ENCODE assay signal across 10 cellular contexts in genomic region chr9:136011703-136012496, GRCh38. TPM values are rescaled to one million over a fixed set of nuclear protein-coding genes. Genes with fewer than 3 reads are reported as not detected.
DNase-seq lines count a peak whose midpoint lies in the region; ATAC-seq and TF ChIP-seq lines count a peak whose summit lies in the region.
"Had no signal": no experiment of that assay in that cellular context is flagged by ENCODE, and none has a peak within 500 bp of the region (broad histone marks: within the 10 kb centered on the region; RNA-seq: fewer than 3 reads in every experiment).

No MANE protein-coding gene starts in this region.

- H3K14ac ChIP-seq in neuronal stem cell (ENCODE audit: low read length), result peak overlapping the region; percentile 85

- intact Hi-C loops in breast epithelium (cut with DNase I; ENCODE audit: low total_unique reads), result no loop called here
- intact Hi-C loops in mammary epithelial cell (cut with micrococcal nuclease), result no loop called here

- 90% methylated on average over 16 of the region's 59 CpGs for WGBS in mammary epithelial cell (ENCODE audit: low coverage, missing lambda C conversion rate)
- no CpG with 5 or more reads among the region's 59 CpGs for WGBS in neuronal stem cell (ENCODE audit: extremely low coverage in 2 of 2, insufficient read length in 2 of 2, insufficient replicate concordance in 1 of 2), 2 donors

- TF ChIP-seq CTCF in breast epithelium (IDR thresholded peaks at IDR 0.05), result no peak
- no peak for TF ChIP-seq CTCF in mammary epithelial cell (conservative IDR thresholded peaks at IDR 0.05 in 1 of 2, IDR thresholded peaks at IDR 0.05 in 1 of 2; ENCODE audit: extremely low read depth in 1 of 2, insufficient read depth in 1 of 2, low read depth in 1 of 2, low read length in 2 of 2)
- no peak for TF ChIP-seq CTCF in foreskin fibroblast (IDR thresholded peaks at IDR 0.05; ENCODE audit: low read depth, low read length)

- peak overlapping the region; percentile 79 for H3K18ac ChIP-seq in neuronal stem cell (ENCODE audit: low read length)

- H3K27ac Mint-ChIP-seq in activated naive CD4-positive, alpha-beta T cell treated with anti-CD3 and anti-CD28 coated beads, Interleukin-2, amount 50 U/mL, for 72 hours, result no peak overlapping the region
- H3K27ac Mint-ChIP-seq: immature natural killer cell had no signal

- H3K23ac ChIP-seq in neuronal stem cell (ENCODE audit: low read depth, low read length, poor library complexity), result peak overlapping the region; percentile 85

- peak overlapping the region; percentile 61 for H2BK120ac ChIP-seq in neuronal stem cell (ENCODE audit: low read depth, low read length)

- BruUV-seq in mammary epithelial cell (replicated peaks; lab: Mats Ljungman, UMichigan), result no TSS peak

- CTCF ChIA-PET in mammary epithelial cell (lab: Charles Lee; ENCODE audit: low non-redundant PET), result no interaction called here

- H3K4me1 ChIP-seq in breast epithelium (no peaks in the 10 kb centered on the region), mammary epithelial cell (ENCODE audit: insufficient read depth, low read length) (peaks cover 2% of the 10 kb centered on the region), neuronal stem cell (ENCODE audit: control insufficient read depth in 2 of 2, insufficient read depth in 1 of 2, low read depth in 1 of 2, low read length in 2 of 2) (peaks cover 25 to 37% of the 10 kb centered on the region in 2 donors)

- H3K4me3 ChIP-seq in breast epithelium (peak overlapping the region in 2 of 3 donors; percentile 6 to 39), mammary epithelial cell (replicated peaks in 1 of 3; ENCODE audit: insufficient read depth in 1 of 3, low read depth in 2 of 3, low read length in 3 of 3) (no peak overlapping the region), foreskin fibroblast (ENCODE audit: low read depth in 1 of 2, low read length in 2 of 2) (no peak overlapping the region), neuronal stem cell (ENCODE audit: low read length in 2 of 2) (no peak overlapping the region)

- H2BK15ac ChIP-seq in neuronal stem cell (ENCODE audit: low read length), result peak overlapping the region; percentile 21

- no peaks in the 10 kb centered on the region for H3K36me3 Mint-ChIP-seq in activated naive CD4-positive, alpha-beta T cell treated with anti-CD3 and anti-CD28 coated beads, Interleukin-2, amount 50 U/mL, for 72 hours

- H3K36me3 ChIP-seq in breast epithelium (no peaks in the 10 kb centered on the region), mammary epithelial cell (ENCODE audit: insufficient read depth, low read length) (no peaks in the 10 kb centered on the region), neuronal stem cell (replicated peaks in 1 of 2; ENCODE audit: control insufficient read depth in 2 of 2, insufficient read depth in 2 of 2, low read length in 2 of 2) (peaks cover 0 to 4% of the 10 kb centered on the region in 2 donors)

- no peak overlapping the region for H2BK5ac ChIP-seq in neuronal stem cell (ENCODE audit: low read length)

- H2AK5ac ChIP-seq in neuronal stem cell (ENCODE audit: low read depth, low read length), result peak overlapping the region; percentile 83

- H3K9me3 Mint-ChIP-seq in activated naive CD4-positive, alpha-beta T cell treated with anti-CD3 and anti-CD28 coated beads, Interleukin-2, amount 50 U/mL, for 72 hours, result no peaks in the 10 kb centered on the region
- H3K9me3 Mint-ChIP-seq: immature natural killer cell had no signal

- H3K27me3 ChIP-seq in breast epithelium, result no peaks in the 10 kb centered on the region
- H3K27me3 ChIP-seq in mammary epithelial cell (ENCODE audit: insufficient read depth, low read length), result no peaks in the 10 kb centered on the region
- no peaks in the 10 kb centered on the region for H3K27me3 ChIP-seq in neuronal stem cell (ENCODE audit: control insufficient read depth in 3 of 3, insufficient read depth in 3 of 3, low read depth in 1 of 3, low read length in 3 of 3)

- dilution Hi-C loops in mammary epithelial cell (cut with HindIII; ENCODE audit: low sequenced_read_pairs), result no loop called here

- no peak overlapping the region for H2AFZ ChIP-seq in mammary epithelial cell (ENCODE audit: low read depth, low read length)
- H2AFZ ChIP-seq in neuronal stem cell (ENCODE audit: low read length), result no peak overlapping the region

- in situ Hi-C loops in mammary epithelial cell (cut with MboI; ENCODE audit: low sequenced_read_pairs in 2 of 2), result no loop called here

- peak overlapping the region; percentile 42 for H2BK12ac ChIP-seq in neuronal stem cell (ENCODE audit: low read length)

- H3K4ac ChIP-seq in neuronal stem cell (ENCODE audit: low read length), result peak overlapping the region; percentile 72

- peaks cover 7% of the 10 kb centered on the region for H3K79me1 ChIP-seq in neuronal stem cell (ENCODE audit: low read depth, low read length)

- peaks cover 13% of the 10 kb centered on the region for H3K79me2 ChIP-seq in mammary epithelial cell (ENCODE audit: insufficient read depth, low read length)

- no peak overlapping the region for H4K91ac ChIP-seq in neuronal stem cell (ENCODE audit: low read depth, low read length, poor library complexity)

- H4K8ac ChIP-seq in neuronal stem cell (ENCODE audit: low read depth, low read length), result peak overlapping the region; percentile 48

- no peaks in the 10 kb centered on the region for H4K20me1 ChIP-seq in mammary epithelial cell (ENCODE audit: insufficient read depth, low read length)

- H3K9me3 ChIP-seq in breast epithelium, result no peaks in the 10 kb centered on the region
- no peaks in the 10 kb centered on the region for H3K9me3 ChIP-seq in mammary epithelial cell (replicated peaks; ENCODE audit: insufficient read depth, low read length)
- H3K9me3 ChIP-seq in neuronal stem cell (replicated peaks in 1 of 2; ENCODE audit: control insufficient read depth in 2 of 2, insufficient read depth in 1 of 2, low read depth in 1 of 2, low read length in 2 of 2), result peaks cover 0 to 2% of the 10 kb centered on the region in 2 donors

- ATAC-seq in activated naive CD4-positive, alpha-beta T cell treated with anti-CD3 and anti-CD28 coated beads, Interleukin-2, amount 50 U/mL, for 72 hours, result no peak

- DNase-seq in breast epithelium (ENCODE audit: low spot score in 2 of 2) (no peak), mammary epithelial cell (no peak), foreskin fibroblast (peak; percentile 56 to 85), neuronal stem cell (ENCODE audit: low spot score) (no peak), middle frontal gyrus (ENCODE audit: extremely low spot score, low spot score) (no peak), NCI-H1694 treated with DMSO at 0.1 percent for 48 hours (lab: John Stamatoyannopoulos, UW) (no peak)
- DNase-seq in activated naive CD4-positive, alpha-beta T cell treated with anti-CD3 and anti-CD28 coated beads, Interleukin-2, amount 50 U/mL, for 72 hours (ENCODE audit: low spot score in 2 of 2), result no peak
- DNase-seq in central memory CD4-positive, alpha-beta T cell, result no peak
- DNase-seq: immature natural killer cell; stimulated activated naive CD4-positive, alpha-beta T cell had no signal

- H3K27ac ChIP-seq in breast epithelium, result peak overlapping the region; percentile 29 to 81
- no peak overlapping the region for H3K27ac ChIP-seq in mammary epithelial cell (ENCODE audit: insufficient read depth, low read depth, low read length)
- no peak overlapping the region for H3K27ac ChIP-seq in neuronal stem cell (replicated peaks; ENCODE audit: low read length)

- H3K4me2 ChIP-seq in mammary epithelial cell (ENCODE audit: insufficient read depth, low read depth, low read length) (no peak overlapping the region), neuronal stem cell (ENCODE audit: insufficient read depth, low read length, poor library complexity, severe bottlenecking) (no peak overlapping the region)

- TF ChIP-seq POLR2A in breast epithelium (IDR thresholded peaks at IDR 0.05), result no peak

- H3K9ac ChIP-seq in mammary epithelial cell (ENCODE audit: insufficient read depth, low read length) (no peak overlapping the region), neuronal stem cell (ENCODE audit: low read depth, low read length, poor library complexity) (peak overlapping the region; percentile 55)

RNA-seq across cellular contexts. Expression of gene UBAC1, which starts 50.7 kb away (rescaled TPM):
- total RNA-seq in breast epithelium (10 to 100 TPM; 39.2 to 53.0 (median 45.6) TPM), mammary epithelial cell (10 to 100 TPM; 39.2 to 43.4 TPM)
- polyA plus RNA-seq in mammary epithelial cell, result 48.8 TPM
- polyA minus RNA-seq in mammary epithelial cell, result 47.1 TPM
- polyA plus RNA-seq in neuronal stem cell (2013, experiment 1 of 2), result 44.5 TPM
- polyA plus RNA-seq in neuronal stem cell (2013, experiment 2 of 2), result 42.3 TPM
- 10 to 100 TPM; 39.8 to 46.7 TPM for total RNA-seq in activated naive CD4-positive, alpha-beta T cell treated with anti-CD3 and anti-CD28 coated beads, Interleukin-2, amount 50 U/mL, for 72 hours

Comparison
In these comparisons a context has a peak if more than half of its experiments do, and no peak if none do; other contexts are left out.
1. H3K27ac ChIP-seq: peak in breast epithelium (2 of 2); none in mammary epithelial cell (single experiment) and neuronal stem cell (single experiment).
2. H3K4me3 ChIP-seq: peak in breast epithelium (2 of 3); none in mammary epithelial cell (0 of 3), foreskin fibroblast (0 of 2) and neuronal stem cell (0 of 2).
3. DNase-seq: peak in foreskin fibroblast (2 of 2); none in breast epithelium (0 of 2), mammary epithelial cell (single experiment), neuronal stem cell (single experiment), middle frontal gyrus (single experiment), activated naive CD4-positive, alpha-beta T cell treated with anti-CD3 and anti-CD28 coated beads, Interleukin-2, amount 50 U/mL, for 72 hours (0 of 2), central memory CD4-positive, alpha-beta T cell (single experiment) and NCI-H1694 treated with DMSO at 0.1 percent for 48 hours (single experiment).